In the genomic region with DNA sequence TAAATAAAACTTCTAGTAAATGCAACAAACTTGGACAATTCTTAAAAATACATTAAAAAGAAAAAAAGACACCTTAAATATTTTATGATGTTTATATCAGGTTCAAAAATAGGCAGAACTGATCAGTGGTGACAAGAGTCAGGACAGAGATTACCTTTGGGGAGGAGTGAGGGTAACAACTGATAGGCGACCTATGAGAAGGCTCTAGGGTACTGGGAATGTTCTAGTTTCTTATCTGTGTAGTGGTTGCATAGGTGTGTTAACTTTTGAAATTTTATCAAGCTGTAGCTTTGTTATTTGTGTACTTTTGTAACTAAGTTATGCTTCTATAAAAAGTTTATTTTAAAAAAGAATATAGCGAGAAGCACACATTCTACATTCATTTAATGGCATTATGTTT, we compare ENCODE assay signal across 33 cellular contexts.
"Had no signal": no experiment of that assay in that cellular context is flagged by ENCODE, and none has a peak within 500 bp of the region (broad histone marks: within the 10 kb centered on the region; RNA-seq: fewer than 3 reads in every experiment).

No MANE protein-coding gene starts in this region.

- H3K9me3 ChIP-seq: adrenal gland, body of pancreas, breast epithelium had no signal

- H3K27ac ChIP-seq: adrenal gland, body of pancreas, brain microvascular endothelial cell, breast epithelium, VCaP had no signal

- H3K4me1 ChIP-seq: adrenal gland, breast epithelium had no signal

- H3K4me3 ChIP-seq: adrenal gland, body of pancreas, breast epithelium had no signal

- ATAC-seq: activated CD8-positive, alpha-beta T cell treated with anti-CD3 and anti-CD28 coated beads for 36 hours; activated naive CD4-positive, alpha-beta T cell treated with anti-CD3 and anti-CD28 coated beads, Interleukin-2, amount 50 U/mL, for 72 hours; activated T-cell treated with anti-CD3 and anti-CD28 coated beads, Interleukin-2, amount 50 U/mL, for 4 hours; activated T-helper 17 cell treated with anti-CD3 and anti-CD28 coated beads, Interleukin-2, amount 50 U/mL, for 72 hours; body of pancreas had no signal

- H3K36me3 ChIP-seq: adrenal gland, brain microvascular endothelial cell, breast epithelium had no signal

- H3K27me3 ChIP-seq: adrenal gland, body of pancreas, brain microvascular endothelial cell, breast epithelium had no signal

- DNase-seq: activated B cell treated with CpG ODN at 0.5 μM for 24 hours; activated CD4-positive, alpha-beta memory T cell treated with anti-CD3 and anti-CD28 coated beads for 36 hours; activated CD4-positive, alpha-beta T cell treated with anti-CD3 and anti-CD28 coated beads for 4 hours; activated CD4-positive, alpha-beta T cell treated with anti-CD3 and anti-CD28 coated beads, Interleukin-2, amount 10 ng/mL, durations not matched to agents 24 days and 14 days; activated CD4-positive, alpha-beta T cell treated with anti-CD3 and anti-CD28 coated beads, Interleukin-2, amount 50 U/mL, for 1 hour; activated CD4-positive, alpha-beta T cell treated with anti-CD3 and anti-CD28 coated beads, Interleukin-2, amount 50 U/mL, for 4 hours; activated CD4-positive, CD25-positive, alpha-beta regulatory T cell treated with anti-CD3 and anti-CD28 coated beads, Interleukin-2, amount 50 U/mL, for 72 hours; activated CD8-positive, alpha-beta memory T cell treated with anti-CD3 and anti-CD28 coated beads, Interleukin-2, amount 50 U/mL, for 4 hours; activated CD8-positive, alpha-beta T cell treated with anti-CD3 and anti-CD28 coated beads for 36 hours; activated effector memory CD4-positive, alpha-beta T cell treated with anti-CD3 and anti-CD28 coated beads, Interleukin-2, amount 50 U/mL, for 16 hours; activated gamma-delta T cell treated with Interleukin-2 at 50 U/mL for 16 hours; activated naive CD4-positive, alpha-beta T cell; activated naive CD4-positive, alpha-beta T cell treated with anti-CD3 and anti-CD28 coated beads for 36 hours; activated naive CD4-positive, alpha-beta T cell treated with anti-CD3 and anti-CD28 coated beads, Interleukin-2, amount 50 U/mL, for 16 hours; activated naive CD8-positive, alpha-beta T cell treated with anti-CD3 and anti-CD28 coated beads for 36 hours; activated T-cell treated with anti-CD3 and anti-CD28 coated beads for 4 hours; activated T-cell treated with anti-CD3 and anti-CD28 coated beads, Interleukin-2, amount 50 U/mL, for 1 hour; activated T-cell treated with anti-CD3 and anti-CD28 coated beads, Interleukin-2, amount 50 U/mL, for 4 hours; activated T-cell treated with anti-CD3 and anti-CD28 coated beads, Interleukin-2, amount 50 U/mL, for 72 hours; adrenal gland; amniotic stem cell; aorta; body of pancreas; brain microvascular endothelial cell; central memory CD4-positive, alpha-beta T cell; SW 1271; T-helper 1 cell; T-helper 2 cell; T-helper 9 cell had no signal
